8 cellular contexts compared by ENCODE assay signal in the genomic region with DNA sequence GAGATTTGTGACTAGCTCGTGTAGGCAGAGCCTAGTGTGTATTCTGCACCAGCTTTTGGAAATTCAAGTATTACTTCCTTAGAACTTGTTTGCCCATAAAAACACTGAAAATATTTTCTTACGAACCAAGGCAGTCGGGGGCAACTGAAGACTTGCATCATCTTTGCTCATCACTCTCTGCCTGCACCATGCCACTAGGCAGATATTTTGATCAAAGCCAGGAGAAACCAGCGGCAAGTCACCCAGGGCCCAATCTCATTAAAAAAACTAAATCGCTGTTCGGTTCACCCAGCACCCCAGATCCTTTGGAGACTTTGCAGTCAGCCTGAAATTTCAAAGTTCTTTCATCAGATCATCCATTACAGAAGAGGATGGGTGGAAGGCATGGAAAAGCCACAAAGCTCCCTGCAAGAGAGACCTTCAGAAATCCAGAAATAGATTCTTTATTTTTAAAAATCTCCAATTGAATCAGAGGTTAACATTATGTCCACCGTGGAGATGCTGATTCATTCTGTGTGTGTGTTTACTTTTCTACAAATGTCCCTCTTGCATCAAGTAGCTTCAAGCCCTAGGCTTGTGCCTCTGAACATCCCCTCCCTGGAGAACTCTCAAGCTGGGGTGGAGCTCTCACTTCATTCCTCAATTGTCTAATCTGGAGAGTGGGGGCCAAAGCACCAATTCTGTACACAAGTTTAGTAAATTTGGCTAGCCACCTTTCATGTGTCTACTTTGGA.
DNase-seq lines count a peak whose midpoint lies in the region; ATAC-seq and TF ChIP-seq lines count a peak whose summit lies in the region.

No MANE protein-coding gene starts in this region.

- intact Hi-C loops in heart left ventricle (cut with DNase I) (loop anchor here in 2 of 10 donors (10.0 kb wide), 1 partner anchor 214 kb away; no protein-coding TSS in a partner anchor), cardiac septum (cut with DNase I) (no loop called here), thyroid gland (cut with DNase I) (no loop called here)

- DNase-seq in heart left ventricle, result no peak
- no peak for DNase-seq in cardiac septum (ENCODE audit: low spot score)
- DNase-seq in activated CD4-positive, alpha-beta memory T cell treated with anti-CD3 and anti-CD28 coated beads, Interleukin-2, amount 10 ng/mL, durations not matched to agents 7 days and 5 days, result no peak
- peak; percentile 62 to 80 for DNase-seq in foreskin fibroblast
- no peak for DNase-seq in thyroid gland
- DNase-seq in NCI-H82 (lab: John Stamatoyannopoulos, UW), result no peak
- DNase-seq in SIG-M5 (lab: John Stamatoyannopoulos, UW), result no peak

- peaks cover 100% of the 10 kb centered on the region for H3K4me1 Mint-ChIP-seq in activated CD4-positive, alpha-beta memory T cell treated with anti-CD3 and anti-CD28 coated beads, Interleukin-2, amount 10 ng/mL, durations not matched to agents 7 days and 5 days

- peak overlapping the region; percentile 69 for H3K4me3 Mint-ChIP-seq in activated CD4-positive, alpha-beta memory T cell treated with anti-CD3 and anti-CD28 coated beads, Interleukin-2, amount 10 ng/mL, durations not matched to agents 7 days and 5 days

- peaks cover 16 to 100% (median 97%) of the 10 kb centered on the region in 12 donors for H3K4me1 ChIP-seq in heart left ventricle
- H3K4me1 ChIP-seq in thyroid gland, result peaks cover 0 to 56% of the 10 kb centered on the region in 2 donors

- H3K9me3 ChIP-seq in heart left ventricle (no peaks in the 10 kb centered on the region), thyroid gland (no peaks in the 10 kb centered on the region)

- no peak for ATAC-seq in heart left ventricle
- no peak for ATAC-seq in GM19328 (IDR thresholded peaks at IDR 0.05; ENCODE audit: unreplicated experiment)

- WGBS in heart left ventricle, 4 donors, result 60 to 66% (median 62%) methylated on average over 7 of the region's 7 CpGs
- WGBS in thyroid gland, 2 donors, result 73 to 74% methylated on average over 7 of the region's 7 CpGs

- H3K4me3 ChIP-seq in heart left ventricle, result peak overlapping the region in 1 of 12 donors; percentile 41
- H3K4me3 ChIP-seq in foreskin fibroblast (ENCODE audit: low read depth in 1 of 2, low read length in 2 of 2), result no peak overlapping the region
- H3K4me3 ChIP-seq in thyroid gland (replicated peaks in 1 of 3), result no peak overlapping the region

- peaks cover 96% of the 10 kb centered on the region for H3K36me3 Mint-ChIP-seq in activated CD4-positive, alpha-beta memory T cell treated with anti-CD3 and anti-CD28 coated beads, Interleukin-2, amount 10 ng/mL, durations not matched to agents 7 days and 5 days (ENCODE audit: low read depth)

- H3K27me3 ChIP-seq in heart left ventricle (no peaks in the 10 kb centered on the region), thyroid gland (no peaks in the 10 kb centered on the region)

- no peak for TF ChIP-seq CTCF in heart left ventricle (IDR thresholded peaks at IDR 0.05)
- TF ChIP-seq CTCF in foreskin fibroblast (IDR thresholded peaks at IDR 0.05; ENCODE audit: low read depth, low read length), result no peak
- no peak for TF ChIP-seq CTCF in thyroid gland (IDR thresholded peaks at IDR 0.05)

- no peaks in the 10 kb centered on the region for H3K9me3 Mint-ChIP-seq in activated CD4-positive, alpha-beta memory T cell treated with anti-CD3 and anti-CD28 coated beads, Interleukin-2, amount 10 ng/mL, durations not matched to agents 7 days and 5 days

- H3K27ac Mint-ChIP-seq in activated CD4-positive, alpha-beta memory T cell treated with anti-CD3 and anti-CD28 coated beads, Interleukin-2, amount 10 ng/mL, durations not matched to agents 7 days and 5 days, result peak overlapping the region; percentile 71

- no peaks in the 10 kb centered on the region for H3K27me3 Mint-ChIP-seq in activated CD4-positive, alpha-beta memory T cell treated with anti-CD3 and anti-CD28 coated beads, Interleukin-2, amount 10 ng/mL, durations not matched to agents 7 days and 5 days

- CTCF ChIA-PET in activated CD4-positive, alpha-beta memory T cell treated with anti-CD3 and anti-CD28 coated beads, Interleukin-2, amount 10 ng/mL, durations not matched to agents 7 days and 5 days (lab: Charles Lee), result interaction anchor here (0.5 to 6.6 kb wide), 17 partner anchors 8 to 210 kb away, joined by 3 to 80 read pairs (median 5); no protein-coding TSS in a partner anchor

- POLR2A ChIA-PET in activated CD4-positive, alpha-beta memory T cell treated with anti-CD3 and anti-CD28 coated beads, Interleukin-2, amount 10 ng/mL, durations not matched to agents 7 days and 5 days (lab: Charles Lee), result interaction anchor here (0.6 to 31.4 kb wide), 17 partner anchors 2 to 217 kb away, joined by 3 to 1025 read pairs (median 5); no protein-coding TSS in a partner anchor

- H3K36me3 ChIP-seq in heart left ventricle (peaks cover 0 to 28% (median 15%) of the 10 kb centered on the region in 9 donors), thyroid gland (no peaks in the 10 kb centered on the region)

- H3K27ac ChIP-seq in heart left ventricle (peak overlapping the region in 10 of 12 donors; percentile 24 to 96 (median 82)), thyroid gland (peak overlapping the region in 2 of 3 donors; percentile 67 to 69)

- TF ChIP-seq POLR2A in heart left ventricle (IDR thresholded peaks at IDR 0.05) (no peak), thyroid gland (IDR thresholded peaks at IDR 0.05) (no peak)

Comparison
In these comparisons a context has a peak if more than half of its experiments do, and no peak if none do; other contexts are left out.
1. DNase-seq: peak in foreskin fibroblast (2 of 2); none in heart left ventricle (0 of 5), cardiac septum (single experiment), activated CD4-positive, alpha-beta memory T cell treated with anti-CD3 and anti-CD28 coated beads, Interleukin-2, amount 10 ng/mL, durations not matched to agents 7 days and 5 days (single experiment), thyroid gland (0 of 2), NCI-H82 (single experiment) and SIG-M5 (single experiment).